ENCODE assay signal across 13 cellular contexts in the genomic region with DNA sequence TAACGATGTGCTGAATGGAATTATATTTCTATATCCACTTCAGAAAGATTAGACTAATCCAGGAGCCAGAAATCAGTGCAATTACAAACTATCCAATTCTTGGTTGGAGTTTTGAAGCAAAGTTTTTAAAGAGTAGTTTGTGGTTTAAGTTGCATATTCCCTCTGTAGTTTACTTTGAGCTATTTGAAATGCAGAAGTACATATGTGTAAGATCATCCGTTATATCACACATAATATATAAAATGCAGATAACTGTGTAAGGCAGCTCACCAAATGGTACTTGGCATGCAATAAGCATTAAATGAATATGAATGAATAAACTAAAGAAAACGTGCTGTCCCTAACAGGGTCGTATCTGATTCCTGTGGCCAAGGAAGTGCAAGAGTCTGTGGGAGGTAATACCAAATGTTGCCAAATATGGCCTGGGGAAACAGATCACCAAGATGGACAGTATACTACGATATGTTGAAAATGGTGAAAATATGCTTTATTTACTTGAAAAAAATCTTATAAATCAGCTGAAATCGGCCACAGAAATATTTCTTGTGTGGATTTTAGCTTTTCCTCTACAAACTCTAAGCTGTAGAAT.
"Had no signal": no experiment of that assay in that cellular context is flagged by ENCODE, and none has a peak within 500 bp of the region (broad histone marks: within the 10 kb centered on the region; RNA-seq: fewer than 3 reads in every experiment).

No MANE protein-coding gene starts in this region.

- H3K36me3 ChIP-seq: cardiac muscle cell, gastroesophageal sphincter, heart right ventricle, right atrium auricular region had no signal

- H3K9me3 ChIP-seq: gastroesophageal sphincter, heart right ventricle, right atrium auricular region had no signal

- H3K4me3 ChIP-seq: cardiac muscle cell, gastroesophageal sphincter, heart right ventricle, right atrium auricular region had no signal

- H3K27me3 ChIP-seq: cardiac muscle cell, gastroesophageal sphincter, heart right ventricle, right atrium auricular region had no signal

- H3K4me1 ChIP-seq: gastroesophageal sphincter, heart right ventricle, right atrium auricular region had no signal

- H3K27ac ChIP-seq: cardiac muscle cell, gastroesophageal sphincter, heart right ventricle, right atrium auricular region had no signal

- DNase-seq: activated B cell treated with CpG ODN at 0.5 μM for 24 hours; activated CD4-positive, alpha-beta T cell treated with anti-CD3 and anti-CD28 coated beads, Interleukin-2, amount 10 ng/mL, durations not matched to agents 24 days and 14 days; activated CD8-positive, alpha-beta memory T cell treated with anti-CD3 and anti-CD28 coated beads, Interleukin-2, amount 50 U/mL, for 4 hours; activated CD8-positive, alpha-beta T cell treated with anti-CD3 and anti-CD28 coated beads, Interleukin-2, amount 10 ng/mL, durations not matched to agents 7 days and 5 days; activated gamma-delta T cell treated with Interleukin-2 at 50 U/mL for 16 hours; activated naive CD8-positive, alpha-beta T cell treated with anti-CD3 and anti-CD28 coated beads for 36 hours; anterior cingulate cortex; heart right ventricle; occipital lobe; small intestine had no signal
